ENCODE assay signal across 1 cellular context in the genomic region with DNA sequence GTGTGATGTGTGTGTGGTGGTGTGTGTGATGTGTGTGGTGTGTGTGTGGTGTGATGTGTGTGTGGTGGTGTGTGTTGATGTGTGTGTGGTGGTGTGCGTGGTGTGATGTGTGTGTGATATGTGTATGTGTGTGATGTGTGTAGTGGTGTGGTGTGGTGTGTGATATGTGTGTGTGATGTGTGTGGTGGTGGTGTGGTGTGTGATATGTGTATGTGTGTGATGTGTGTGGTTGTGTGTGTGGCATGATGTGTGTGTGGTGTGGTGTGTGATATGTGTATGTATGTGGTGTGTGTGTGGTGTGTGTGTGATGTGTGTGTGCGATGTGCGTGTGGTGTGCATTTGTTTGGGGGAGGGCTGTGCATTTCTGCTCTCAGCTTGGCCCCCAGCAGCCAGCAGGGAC.
TF ChIP-seq lines count a peak whose summit lies in the region.

No MANE protein-coding gene starts in this region.

TF ChIP-seq in K562, 482 proteins besides CTCF, POLR2A, EP300 and RAD21:
- TF ChIP-seq, protein P1, sequence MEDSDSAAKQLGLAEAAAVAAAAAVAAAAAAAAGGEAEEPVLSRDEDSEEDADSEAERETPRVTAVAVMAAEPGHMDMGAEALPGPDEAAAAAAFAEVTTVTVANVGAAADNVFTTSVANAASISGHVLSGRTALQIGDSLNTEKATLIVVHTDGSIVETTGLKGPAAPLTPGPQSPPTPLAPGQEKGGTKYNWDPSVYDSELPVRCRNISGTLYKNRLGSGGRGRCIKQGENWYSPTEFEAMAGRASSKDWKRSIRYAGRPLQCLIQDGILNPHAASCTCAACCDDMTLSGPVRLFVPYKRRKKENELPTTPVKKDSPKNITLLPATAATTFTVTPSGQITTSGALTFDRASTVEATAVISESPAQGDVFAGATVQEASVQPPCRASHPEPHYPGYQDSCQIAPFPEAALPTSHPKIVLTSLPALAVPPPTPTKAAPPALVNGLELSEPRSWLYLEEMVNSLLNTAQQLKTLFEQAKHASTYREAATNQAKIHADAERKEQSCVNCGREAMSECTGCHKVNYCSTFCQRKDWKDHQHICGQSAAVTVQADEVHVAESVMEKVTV (CRISPR knock-in tag; IDR thresholded peaks at IDR 0.05): no peak
- TF ChIP-seq IRF2 (CRISPR knock-in tag; IDR thresholded peaks at IDR 0.05): 0 out of 2 replicates have a peak, but pooled peaks have one; percentile 30
- no peak for TF ChIP-seq ZNF133 (CRISPR knock-in tag; IDR thresholded peaks at IDR 0.05)
- TF ChIP-seq MYBL2 (IDR thresholded peaks at IDR 0.05; ENCODE audit: low read depth): peak; percentile 13; the same call in 1 of the 2 replicates
- TF ChIP-seq MYBL2 (CRISPR knock-in tag; IDR thresholded peaks at IDR 0.05; ENCODE audit: borderline replicate concordance): no peak
- TF ChIP-seq MEF2D (tag; conservative IDR thresholded peaks at IDR 0.05; ENCODE audit: low read depth): no peak
- TF ChIP-seq ZNF3 (CRISPR knock-in tag; IDR thresholded peaks at IDR 0.05): no peak
- TF ChIP-seq, protein P2, sequence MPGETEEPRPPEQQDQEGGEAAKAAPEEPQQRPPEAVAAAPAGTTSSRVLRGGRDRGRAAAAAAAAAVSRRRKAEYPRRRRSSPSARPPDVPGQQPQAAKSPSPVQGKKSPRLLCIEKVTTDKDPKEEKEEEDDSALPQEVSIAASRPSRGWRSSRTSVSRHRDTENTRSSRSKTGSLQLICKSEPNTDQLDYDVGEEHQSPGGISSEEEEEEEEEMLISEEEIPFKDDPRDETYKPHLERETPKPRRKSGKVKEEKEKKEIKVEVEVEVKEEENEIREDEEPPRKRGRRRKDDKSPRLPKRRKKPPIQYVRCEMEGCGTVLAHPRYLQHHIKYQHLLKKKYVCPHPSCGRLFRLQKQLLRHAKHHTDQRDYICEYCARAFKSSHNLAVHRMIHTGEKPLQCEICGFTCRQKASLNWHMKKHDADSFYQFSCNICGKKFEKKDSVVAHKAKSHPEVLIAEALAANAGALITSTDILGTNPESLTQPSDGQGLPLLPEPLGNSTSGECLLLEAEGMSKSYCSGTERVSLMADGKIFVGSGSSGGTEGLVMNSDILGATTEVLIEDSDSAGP (CRISPR knock-in tag; IDR thresholded peaks at IDR 0.05): no peak
- 0 out of 2 replicates have a peak, but pooled peaks have one; percentile 17 for TF ChIP-seq LARP7 (IDR thresholded peaks at IDR 0.05)
- TF ChIP-seq, protein P3, sequence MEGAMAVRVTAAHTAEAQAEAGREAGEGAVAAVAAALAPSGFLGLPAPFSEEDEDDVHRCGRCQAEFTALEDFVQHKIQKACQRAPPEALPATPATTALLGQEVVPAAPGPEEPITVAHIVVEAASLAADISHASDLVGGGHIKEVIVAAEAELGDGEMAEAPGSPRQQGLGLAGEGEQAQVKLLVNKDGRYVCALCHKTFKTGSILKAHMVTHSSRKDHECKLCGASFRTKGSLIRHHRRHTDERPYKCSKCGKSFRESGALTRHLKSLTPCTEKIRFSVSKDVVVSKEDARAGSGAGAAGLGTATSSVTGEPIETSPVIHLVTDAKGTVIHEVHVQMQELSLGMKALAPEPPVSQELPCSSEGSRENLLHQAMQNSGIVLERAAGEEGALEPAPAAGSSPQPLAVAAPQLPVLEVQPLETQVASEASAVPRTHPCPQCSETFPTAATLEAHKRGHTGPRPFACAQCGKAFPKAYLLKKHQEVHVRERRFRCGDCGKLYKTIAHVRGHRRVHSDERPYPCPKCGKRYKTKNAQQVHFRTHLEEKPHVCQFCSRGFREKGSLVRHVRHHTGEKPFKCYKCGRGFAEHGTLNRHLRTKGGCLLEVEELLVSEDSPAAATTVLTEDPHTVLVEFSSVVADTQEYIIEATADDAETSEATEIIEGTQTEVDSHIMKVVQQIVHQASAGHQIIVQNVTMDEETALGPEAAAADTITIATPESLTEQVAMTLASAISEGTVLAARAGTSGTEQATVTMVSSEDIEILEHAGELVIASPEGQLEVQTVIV (CRISPR knock-in tag; IDR thresholded peaks at IDR 0.05; ENCODE audit: borderline replicate concordance): no peak
- TF ChIP-seq CCNT2 (IDR thresholded peaks at IDR 0.05; ENCODE audit: borderline replicate concordance, extremely low read depth, insufficient read length, low read depth, low read length): no peak
- TF ChIP-seq, protein P4, sequence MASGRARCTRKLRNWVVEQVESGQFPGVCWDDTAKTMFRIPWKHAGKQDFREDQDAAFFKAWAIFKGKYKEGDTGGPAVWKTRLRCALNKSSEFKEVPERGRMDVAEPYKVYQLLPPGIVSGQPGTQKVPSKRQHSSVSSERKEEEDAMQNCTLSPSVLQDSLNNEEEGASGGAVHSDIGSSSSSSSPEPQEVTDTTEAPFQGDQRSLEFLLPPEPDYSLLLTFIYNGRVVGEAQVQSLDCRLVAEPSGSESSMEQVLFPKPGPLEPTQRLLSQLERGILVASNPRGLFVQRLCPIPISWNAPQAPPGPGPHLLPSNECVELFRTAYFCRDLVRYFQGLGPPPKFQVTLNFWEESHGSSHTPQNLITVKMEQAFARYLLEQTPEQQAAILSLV (tag; IDR thresholded peaks at IDR 0.05): no peak
- no peak for TF ChIP-seq EZH2 (IDR thresholded peaks at IDR 0.05; ENCODE audit: borderline replicate concordance, low read depth, low read length)
- no peak for TF ChIP-seq L3MBTL2 (IDR thresholded peaks at IDR 0.05)
- TF ChIP-seq, protein P5, sequence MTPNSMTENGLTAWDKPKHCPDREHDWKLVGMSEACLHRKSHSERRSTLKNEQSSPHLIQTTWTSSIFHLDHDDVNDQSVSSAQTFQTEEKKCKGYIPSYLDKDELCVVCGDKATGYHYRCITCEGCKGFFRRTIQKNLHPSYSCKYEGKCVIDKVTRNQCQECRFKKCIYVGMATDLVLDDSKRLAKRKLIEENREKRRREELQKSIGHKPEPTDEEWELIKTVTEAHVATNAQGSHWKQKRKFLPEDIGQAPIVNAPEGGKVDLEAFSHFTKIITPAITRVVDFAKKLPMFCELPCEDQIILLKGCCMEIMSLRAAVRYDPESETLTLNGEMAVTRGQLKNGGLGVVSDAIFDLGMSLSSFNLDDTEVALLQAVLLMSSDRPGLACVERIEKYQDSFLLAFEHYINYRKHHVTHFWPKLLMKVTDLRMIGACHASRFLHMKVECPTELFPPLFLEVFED (CRISPR knock-in tag; conservative IDR thresholded peaks at IDR 0.05): no peak
- no peak for TF ChIP-seq JUNB (CRISPR knock-in tag; conservative IDR thresholded peaks at IDR 0.05)
- TF ChIP-seq, protein P6, sequence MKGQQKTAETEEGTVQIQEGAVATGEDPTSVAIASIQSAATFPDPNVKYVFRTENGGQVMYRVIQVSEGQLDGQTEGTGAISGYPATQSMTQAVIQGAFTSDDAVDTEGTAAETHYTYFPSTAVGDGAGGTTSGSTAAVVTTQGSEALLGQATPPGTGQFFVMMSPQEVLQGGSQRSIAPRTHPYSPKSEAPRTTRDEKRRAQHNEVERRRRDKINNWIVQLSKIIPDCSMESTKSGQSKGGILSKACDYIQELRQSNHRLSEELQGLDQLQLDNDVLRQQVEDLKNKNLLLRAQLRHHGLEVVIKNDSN (CRISPR knock-in tag; IDR thresholded peaks at IDR 0.05): 0 out of 2 replicates have a peak, but pooled peaks have one; percentile 42
- no peak for TF ChIP-seq ZNF197 (CRISPR knock-in tag; IDR thresholded peaks at IDR 0.05; ENCODE audit: low read depth)
- TF ChIP-seq MTF1 (CRISPR knock-in tag; IDR thresholded peaks at IDR 0.05; ENCODE audit: borderline replicate concordance): no peak
